Comparison of ENCODE assay signal across 21 cellular contexts in genomic region chr6:133802861-133803260, GRCh38.
DNase-seq lines count a peak whose midpoint lies in the region; ATAC-seq, FAIRE-seq and TF ChIP-seq lines count a peak whose summit lies in the region.
"Had no signal": no experiment of that assay in that cellular context is flagged by ENCODE, and none has a peak within 500 bp of the region (broad histone marks: within the 10 kb centered on the region; RNA-seq: fewer than 3 reads in every experiment).

No MANE protein-coding gene starts in this region.

- no peak overlapping the region for H2BK15ac ChIP-seq in mesendoderm (replicated peaks; ENCODE audit: low read depth)

- H4K5ac ChIP-seq in mesendoderm (ENCODE audit: low read length), result no peak overlapping the region

- H2BK120ac ChIP-seq in mesendoderm (ENCODE audit: low read depth, low read length), result no peak overlapping the region

- H3K9ac ChIP-seq in astrocyte (ENCODE audit: low read length) (no peak overlapping the region), mesendoderm (ENCODE audit: low read length) (no peak overlapping the region)
- H3K9ac ChIP-seq: BLaER1 treated with 17β-estradiol and CSF1 and Interleukin-3, amounts not matched to agents 10 nM and 100 nM had no signal

- H3K36me3 ChIP-seq in astrocyte (ENCODE audit: insufficient read depth, low read length) (no peaks in the 10 kb centered on the region), mesendoderm (ENCODE audit: control insufficient read depth, insufficient read depth, low read length) (no peaks in the 10 kb centered on the region)
- H3K36me3 ChIP-seq in naive thymus-derived CD4-positive, alpha-beta T cell (ENCODE audit: control insufficient read depth in 2 of 3, insufficient read depth in 3 of 3, low read length in 3 of 3), result no peaks in the 10 kb centered on the region
- H3K36me3 ChIP-seq: BLaER1 treated with 17β-estradiol and CSF1 and Interleukin-3, amounts not matched to agents 10 nM and 100 nM had no signal

- H2BK5ac ChIP-seq in mesendoderm (ENCODE audit: low read length), result no peak overlapping the region

- no peaks in the 10 kb centered on the region for H3K79me1 ChIP-seq in mesendoderm (ENCODE audit: low read length)

- H3K27me3 Mint-ChIP-seq in astrocyte (ENCODE audit: low read depth, unreplicated experiment), result no peaks in the 10 kb centered on the region
- H3K27me3 Mint-ChIP-seq in naive thymus-derived CD4-positive, alpha-beta T cell, result peaks cover 2 to 53% (median 41%) of the 10 kb centered on the region in 5 donors

- peaks cover 3% of the 10 kb centered on the region for H3K9me3 Mint-ChIP-seq in astrocyte (ENCODE audit: unreplicated experiment)
- peaks cover 0 to 12% (median 3%) of the 10 kb centered on the region in 11 donors for H3K9me3 Mint-ChIP-seq in naive thymus-derived CD4-positive, alpha-beta T cell
- H3K9me3 Mint-ChIP-seq: CD8-positive, alpha-beta T cell; GM23338 had no signal

- H3K4me3 ChIP-seq in astrocyte (ENCODE audit: insufficient read depth, low read depth, low read length) (no peak overlapping the region), mesendoderm (ENCODE audit: low read length) (no peak overlapping the region)
- H3K4me3 ChIP-seq in naive thymus-derived CD4-positive, alpha-beta T cell (ENCODE audit: low read length), result no peak overlapping the region
- H3K4me3 ChIP-seq: BLaER1 treated with 17β-estradiol and CSF1 and Interleukin-3, amounts not matched to agents 10 nM and 100 nM; GM23338 had no signal

- no peak overlapping the region for H3K4ac ChIP-seq in mesendoderm (ENCODE audit: low read depth, low read length)

- peaks cover 5% of the 10 kb centered on the region for H3K9me3 ChIP-seq in astrocyte (ENCODE audit: insufficient read depth, low read depth, low read length)
- no peaks in the 10 kb centered on the region for H3K9me3 ChIP-seq in naive thymus-derived CD4-positive, alpha-beta T cell (ENCODE audit: control insufficient read depth in 2 of 3, low read length in 3 of 3)

- no peaks in the 10 kb centered on the region for H4K20me1 ChIP-seq in astrocyte (ENCODE audit: insufficient read depth, low read length)
- H4K20me1 ChIP-seq: BLaER1 treated with 17β-estradiol and CSF1 and Interleukin-3, amounts not matched to agents 10 nM and 100 nM had no signal

- no peak for ATAC-seq in naive thymus-derived CD4-positive, alpha-beta T cell
- ATAC-seq: CD8-positive, alpha-beta T cell; GM23338 had no signal

- H3K27me3 ChIP-seq in astrocyte (ENCODE audit: insufficient read depth, low read length) (no peaks in the 10 kb centered on the region), mesendoderm (ENCODE audit: insufficient read depth, low read length, poor library complexity) (no peaks in the 10 kb centered on the region)
- H3K27me3 ChIP-seq in naive thymus-derived CD4-positive, alpha-beta T cell (ENCODE audit: control insufficient read depth in 2 of 2, insufficient read depth in 2 of 2, low read length in 2 of 2), result no peaks in the 10 kb centered on the region
- H3K27me3 ChIP-seq: BLaER1 treated with 17β-estradiol and CSF1 and Interleukin-3, amounts not matched to agents 10 nM and 100 nM had no signal

- no peak for FAIRE-seq in astrocyte (lab: Jason Lieb, UNC)
- FAIRE-seq: G401.6, GM12891, GM19239, H54 had no signal

- POLR2A ChIA-PET in naive thymus-derived CD4-positive, alpha-beta T cell (lab: Charles Lee), result no interaction called here

- H3K27ac Mint-ChIP-seq in astrocyte (ENCODE audit: unreplicated experiment), result no peak overlapping the region
- no peak overlapping the region for H3K27ac Mint-ChIP-seq in naive thymus-derived CD4-positive, alpha-beta T cell
- H3K27ac Mint-ChIP-seq: B cell; CD8-positive, alpha-beta T cell; GM23338 had no signal

- no peak overlapping the region for H3K18ac ChIP-seq in mesendoderm (ENCODE audit: low read length)

- H3K79me2 ChIP-seq in astrocyte (ENCODE audit: insufficient read depth, low read length), result no peaks in the 10 kb centered on the region
- no peaks in the 10 kb centered on the region for H3K79me2 ChIP-seq in mesendoderm (ENCODE audit: control insufficient read depth, insufficient read depth, low read length)

- DNase-seq in EL, result peak; percentile 23
- peak; percentile 36 for DNase-seq in astrocyte (ENCODE audit: low read depth)
- DNase-seq in fibroblast of peridontal ligament (ENCODE audit: extremely low read depth), result peak; percentile 69
- DNase-seq in stimulated activated CD8-positive, alpha-beta memory T cell treated with anti-CD3 and anti-CD28 coated beads, Interleukin-4, amount 100 ng/mL, for 48 hours, result no peak
- DNase-seq in naive thymus-derived CD4-positive, alpha-beta T cell, result no peak
- no peak for DNase-seq in mesendoderm
- DNase-seq in NCI-H146 (lab: John Stamatoyannopoulos, UW), result no peak
- DNase-seq: 8988T; Calu3; CD8-positive, alpha-beta T cell; DMS53; DND-41; HCEC 1CT had no signal

- H3K36me3 Mint-ChIP-seq in astrocyte (ENCODE audit: low read depth, unreplicated experiment), result no peaks in the 10 kb centered on the region
- H3K36me3 Mint-ChIP-seq in naive thymus-derived CD4-positive, alpha-beta T cell, result no peaks in the 10 kb centered on the region
- H3K36me3 Mint-ChIP-seq: CD8-positive, alpha-beta T cell had no signal

- no peak overlapping the region for H3K4me2 ChIP-seq in astrocyte (ENCODE audit: low read length)
- no peak overlapping the region for H3K4me2 ChIP-seq in mesendoderm (ENCODE audit: low read length)
- H3K4me2 ChIP-seq: BLaER1 treated with 17β-estradiol and CSF1 and Interleukin-3, amounts not matched to agents 10 nM and 100 nM; GM23338 had no signal

- CTCF ChIA-PET in naive thymus-derived CD4-positive, alpha-beta T cell (lab: Charles Lee), result no interaction called here

- no peak overlapping the region for H4K8ac ChIP-seq in mesendoderm (ENCODE audit: low read depth, low read length)

- peaks cover 3% of the 10 kb centered on the region for H3K4me1 Mint-ChIP-seq in astrocyte (ENCODE audit: low read depth, unreplicated experiment)
- H3K4me1 Mint-ChIP-seq in naive thymus-derived CD4-positive, alpha-beta T cell, result no peaks in the 10 kb centered on the region
- H3K4me1 Mint-ChIP-seq: GM23338 had no signal

- H3K27ac ChIP-seq in astrocyte (ENCODE audit: low read depth, low read length), result no peak overlapping the region
- no peak overlapping the region for H3K27ac ChIP-seq in naive thymus-derived CD4-positive, alpha-beta T cell (ENCODE audit: low read depth, low read length)
- H3K27ac ChIP-seq in mesendoderm (ENCODE audit: low read depth, low read length), result no peak overlapping the region
- H3K27ac ChIP-seq: BLaER1 treated with 17β-estradiol and CSF1 and Interleukin-3, amounts not matched to agents 10 nM and 100 nM; HL-60 had no signal

- H3K56ac ChIP-seq in mesendoderm (ENCODE audit: low read length), result no peak overlapping the region

- no peak overlapping the region for H3K4me3 Mint-ChIP-seq in astrocyte (ENCODE audit: unreplicated experiment)
- H3K4me3 Mint-ChIP-seq in naive thymus-derived CD4-positive, alpha-beta T cell, result no peak overlapping the region
- H3K4me3 Mint-ChIP-seq: B cell; CD8-positive, alpha-beta T cell; GM23338 had no signal

- intact Hi-C loops in naive thymus-derived CD4-positive, alpha-beta T cell (cut with micrococcal nuclease), result no loop called here

- H2AK5ac ChIP-seq in mesendoderm (ENCODE audit: low read length), result no peak overlapping the region

- no peak overlapping the region for H3K23ac ChIP-seq in mesendoderm (ENCODE audit: low read length)

- no CpG with 5 or more reads among the region's 1 CpG for WGBS in mesendoderm (ENCODE audit: extremely low coverage, insufficient coverage, low lambda C conversion rate)

- H2AFZ ChIP-seq in astrocyte (ENCODE audit: low read depth, low read length), result no peak overlapping the region
- H2AFZ ChIP-seq: GM23338 had no signal

- no peak for TF ChIP-seq CTCF in astrocyte (IDR thresholded peaks at IDR 0.05; ENCODE audit: insufficient read depth, low read depth, low read length)

- no peaks in the 10 kb centered on the region for H3K4me1 ChIP-seq in astrocyte (ENCODE audit: insufficient read depth, low read length)
- no peaks in the 10 kb centered on the region for H3K4me1 ChIP-seq in naive thymus-derived CD4-positive, alpha-beta T cell (ENCODE audit: control insufficient read depth in 2 of 2, insufficient read depth in 2 of 2, low read length in 2 of 2)
- H3K4me1 ChIP-seq in mesendoderm (ENCODE audit: control insufficient read depth, low read depth, low read length), result no peaks in the 10 kb centered on the region

Comparison
In these comparisons a context has a peak if more than half of its experiments do, and no peak if none do; other contexts are left out.
1. DNase-seq: peak in EL (single experiment), astrocyte (single experiment) and fibroblast of peridontal ligament (single experiment); none in stimulated activated CD8-positive, alpha-beta memory T cell treated with anti-CD3 and anti-CD28 coated beads, Interleukin-4, amount 100 ng/mL, for 48 hours (single experiment), naive thymus-derived CD4-positive, alpha-beta T cell (0 of 9), mesendoderm (single experiment) and NCI-H146 (single experiment).